ENCODE assay signal across 6 cellular contexts in genomic region chr10:116043304-116043703, GRCh38.
"Had no signal": no experiment of that assay in that cellular context is flagged by ENCODE, and none has a peak within 500 bp of the region (broad histone marks: within the 10 kb centered on the region; RNA-seq: fewer than 3 reads in every experiment).

No MANE protein-coding gene starts in this region.

- H3K4me3 ChIP-seq: K562 had no signal

- H3K4me3 Mint-ChIP-seq: IgD-negative memory B cell had no signal

- H3K27me3 Mint-ChIP-seq: IgD-negative memory B cell had no signal

- H3K27ac Mint-ChIP-seq: IgD-negative memory B cell had no signal

- ATAC-seq: HepG2, K562 had no signal

- H3K4me1 Mint-ChIP-seq: IgD-negative memory B cell had no signal

- H3K27ac ChIP-seq: HL-60 had no signal

- DNase-seq: IMR-90, KBM-7 had no signal
